Comparison of ENCODE assay signal across 8 cellular contexts in the genomic region with DNA sequence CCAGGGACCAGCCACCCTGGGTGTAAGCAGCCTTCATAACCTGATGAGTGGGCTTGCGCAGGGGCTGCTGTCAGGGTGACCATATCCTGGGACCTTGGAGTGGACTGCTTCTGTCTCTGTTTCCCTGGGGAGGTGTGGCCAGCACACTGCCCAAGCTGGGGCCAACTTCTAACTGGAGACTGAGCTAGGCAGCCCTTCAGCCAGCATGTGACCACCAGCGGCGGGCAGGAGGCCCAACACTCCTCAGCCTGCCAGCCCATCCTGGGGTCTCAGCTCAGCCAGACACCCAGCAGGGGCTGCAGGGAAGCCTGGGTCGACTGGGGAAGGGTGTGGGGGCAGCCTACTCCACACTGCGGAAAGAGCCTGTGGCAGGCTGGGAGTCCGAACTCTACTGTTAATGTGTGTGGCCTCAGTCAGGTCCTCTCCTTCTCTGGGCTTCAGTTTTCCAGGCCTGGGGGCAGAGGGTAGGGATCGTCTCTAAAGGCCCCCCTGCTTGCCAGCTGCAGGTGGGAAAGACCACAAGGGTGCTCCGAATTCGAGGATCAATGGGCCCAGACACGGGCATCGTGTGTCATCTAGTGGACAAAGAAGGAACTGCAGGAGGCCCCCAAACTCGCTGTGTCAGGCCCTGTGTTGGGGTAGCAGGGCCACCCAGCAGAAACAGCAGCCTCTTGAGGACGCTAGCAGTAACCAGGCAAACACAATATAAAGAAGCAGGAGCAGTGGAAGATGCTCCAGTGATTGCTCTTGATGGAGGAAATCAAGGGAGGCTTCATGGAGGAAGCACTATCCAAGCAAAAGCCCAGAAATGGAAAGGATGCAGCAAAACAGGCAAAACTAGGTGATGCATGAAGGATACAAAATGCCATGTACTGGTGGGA. TPM values are rescaled to one million over a fixed set of nuclear protein-coding genes. Genes with fewer than 3 reads are reported as not detected.
DNase-seq lines count a peak whose midpoint lies in the region; ATAC-seq and TF ChIP-seq lines count a peak whose summit lies in the region.

No MANE protein-coding gene starts in this region.

- no peaks in the 10 kb centered on the region for H3K9me3 ChIP-seq in mucosa of descending colon

- peaks cover 5% of the 10 kb centered on the region for H3K4me1 ChIP-seq in mucosa of descending colon (ENCODE audit: low read depth)

- DNase-seq in AG08395 (ENCODE audit: low spot score) (peak; percentile 68), NCI-H526 treated with DMSO at 0.1 percent for 48 hours (lab: John Stamatoyannopoulos, UW) (peak; percentile 44), mucosa of descending colon (peak in 2 of 3 donors; percentile 66 to 80)
- peak; percentile 65 to 68 for DNase-seq in activated CD4-positive, alpha-beta T cell treated with anti-CD3 and anti-CD28 coated beads, Interleukin-2, amount 50 U/mL, for 4 hours
- DNase-seq in effector CD8-positive, alpha-beta T cell (lab: John Stamatoyannopoulos, UW) = peak; percentile 59
- DNase-seq in stimulated activated CD8-positive, alpha-beta memory T cell treated with anti-CD3 and anti-CD28 coated beads, Interleukin-7, amount 100 ng/mL, for 48 hours (ENCODE audit: extremely low read depth in 1 of 2, low read depth in 1 of 2) = peak; percentile 45 to 53

- intact Hi-C loops in mucosa of descending colon (cut with DNase I, micrococcal nuclease) = no loop called here

- H3K4me3 ChIP-seq in mucosa of descending colon = no peak overlapping the region

- peak; percentile 98 for TF ChIP-seq CTCF in mucosa of descending colon (IDR thresholded peaks at IDR 0.05)

- H3K36me3 ChIP-seq in mucosa of descending colon (ENCODE audit: low read depth) = no peaks in the 10 kb centered on the region

- ATAC-seq in GM18511 (IDR thresholded peaks at IDR 0.05; ENCODE audit: unreplicated experiment) (peak; percentile 53), mucosa of descending colon (peak; percentile 61), GM18502 (IDR thresholded peaks at IDR 0.05; ENCODE audit: poor library complexity, unreplicated experiment) (no peak)

RNA-seq across cellular contexts. Expression of a gene that starts 2.0 kb away (rescaled TPM):
- total RNA-seq in mucosa of descending colon = 10 to 100 TPM in 1 of 3 donors, 1 to 10 TPM in 2; 2.7 to 10.2 (median 3.1) TPM

RNA-seq across cellular contexts. Expression of a gene that starts 7.0 kb away (rescaled TPM):
- 1 to 10 TPM in 2 of 3 donors, under 1 TPM in 1; 0.60 to 6.3 (median 2.5) TPM for total RNA-seq in mucosa of descending colon

RNA-seq across cellular contexts. Expression of a gene that starts 8.5 kb away (rescaled TPM):
- 10 to 100 TPM; 57.6 to 91.0 (median 72.1) TPM for total RNA-seq in mucosa of descending colon

RNA-seq across cellular contexts. Expression of a gene that starts 36.4 kb away (rescaled TPM):
- 10 to 100 TPM; 13.9 to 24.7 (median 17.6) TPM for total RNA-seq in mucosa of descending colon

RNA-seq across cellular contexts. Expression of a gene that starts 37.1 kb away (rescaled TPM):
- 10 to 100 TPM; 69.3 to 87.0 (median 84.1) TPM for total RNA-seq in mucosa of descending colon
